1 cellular context compared by ENCODE assay signal in genomic region chr14:75198291-75198933, GRCh38.
TF ChIP-seq lines count a peak whose summit lies in the region.

No MANE protein-coding gene starts in this region.

TF ChIP-seq in SK-N-SH treated with all-trans-retinoic acid at 6 μM for 48 hours, 23 proteins besides CTCF, POLR2A, EP300 and RAD21 (continued from another document):
- TF ChIP-seq, protein P1, sequence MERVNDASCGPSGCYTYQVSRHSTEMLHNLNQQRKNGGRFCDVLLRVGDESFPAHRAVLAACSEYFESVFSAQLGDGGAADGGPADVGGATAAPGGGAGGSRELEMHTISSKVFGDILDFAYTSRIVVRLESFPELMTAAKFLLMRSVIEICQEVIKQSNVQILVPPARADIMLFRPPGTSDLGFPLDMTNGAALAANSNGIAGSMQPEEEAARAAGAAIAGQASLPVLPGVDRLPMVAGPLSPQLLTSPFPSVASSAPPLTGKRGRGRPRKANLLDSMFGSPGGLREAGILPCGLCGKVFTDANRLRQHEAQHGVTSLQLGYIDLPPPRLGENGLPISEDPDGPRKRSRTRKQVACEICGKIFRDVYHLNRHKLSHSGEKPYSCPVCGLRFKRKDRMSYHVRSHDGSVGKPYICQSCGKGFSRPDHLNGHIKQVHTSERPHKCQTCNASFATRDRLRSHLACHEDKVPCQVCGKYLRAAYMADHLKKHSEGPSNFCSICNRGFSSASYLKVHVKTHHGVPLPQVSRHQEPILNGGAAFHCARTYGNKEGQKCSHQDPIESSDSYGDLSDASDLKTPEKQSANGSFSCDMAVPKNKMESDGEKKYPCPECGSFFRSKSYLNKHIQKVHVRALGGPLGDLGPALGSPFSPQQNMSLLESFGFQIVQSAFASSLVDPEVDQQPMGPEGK (CRISPR knock-in tag; IDR thresholded peaks at IDR 0.05; ENCODE audit: borderline replicate concordance) = no peak
- TF ChIP-seq ZC3H10 (CRISPR knock-in tag; IDR thresholded peaks at IDR 0.05) = no peak
- no peak for TF ChIP-seq PPARA (CRISPR knock-in tag; IDR thresholded peaks at IDR 0.05; ENCODE audit: borderline replicate concordance)
- no peak for TF ChIP-seq TCF4 (CRISPR knock-in tag; IDR thresholded peaks at IDR 0.05; ENCODE audit: borderline replicate concordance)
- TF ChIP-seq OSR1 (CRISPR knock-in tag; IDR thresholded peaks at IDR 0.05) = no peak
